24 cellular contexts compared by ENCODE assay signal in the genomic region with DNA sequence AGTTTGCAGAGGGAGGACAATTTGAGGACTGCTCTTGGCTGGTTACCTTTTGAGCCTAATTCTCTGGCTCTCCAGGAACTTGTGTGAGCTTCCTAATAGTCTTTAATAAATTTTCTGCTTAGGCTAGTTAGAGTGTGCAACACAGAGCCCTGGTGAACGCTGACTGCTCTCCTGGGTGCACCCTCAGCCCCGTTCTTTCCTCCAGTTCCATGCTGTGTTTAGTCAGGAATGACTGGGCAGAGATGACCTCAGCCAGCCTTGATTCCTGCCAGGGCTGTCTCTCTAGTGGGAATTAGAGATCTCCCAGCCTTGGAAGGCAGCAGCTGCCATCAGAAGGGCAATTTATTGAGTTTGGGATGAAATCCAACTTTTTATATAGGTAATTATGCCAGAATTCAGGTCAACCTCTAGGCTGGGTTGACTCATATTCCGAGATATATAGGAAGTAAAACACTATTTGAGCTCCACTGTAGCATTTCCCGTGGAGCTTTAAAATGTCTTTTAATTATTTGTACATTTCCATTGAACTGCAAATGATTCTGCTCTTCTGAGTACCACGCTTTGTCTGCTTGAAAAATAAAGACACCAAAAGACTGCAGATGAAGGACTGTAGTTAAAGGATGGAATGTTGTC.
DNase-seq lines count a peak whose midpoint lies in the region; ATAC-seq and TF ChIP-seq lines count a peak whose summit lies in the region.
"Had no signal": no experiment of that assay in that cellular context is flagged by ENCODE, and none has a peak within 500 bp of the region (broad histone marks: within the 10 kb centered on the region; RNA-seq: fewer than 3 reads in every experiment).

No MANE protein-coding gene starts in this region.

- TF ChIP-seq CTCF in Calu3 (IDR thresholded peaks at IDR 0.05; ENCODE audit: unreplicated experiment), result no peak

- CTCF ChIA-PET in Calu3 (lab: Charles Lee), result no interaction called here

- H3K27me3 Mint-ChIP-seq in Calu3 (ENCODE audit: unreplicated experiment), result no peaks in the 10 kb centered on the region
- H3K27me3 Mint-ChIP-seq: activated naive CD8-positive, alpha-beta T cell had no signal

- intact Hi-C loops in Calu3 (cut with micrococcal nuclease; ENCODE audit: unreplicated experiment), result no loop called here

- H3K9me3 Mint-ChIP-seq in Calu3 (ENCODE audit: low read depth, unreplicated experiment), result peaks cover 4% of the 10 kb centered on the region
- H3K9me3 Mint-ChIP-seq: activated CD8-positive, alpha-beta T cell treated with anti-CD3 and anti-CD28 coated beads for 36 hours had no signal

- DNase-seq in Daoy (ENCODE audit: low read depth) (peak; percentile 81), MG63 (peak; percentile 91), kidney tubule cell (ENCODE audit: low spot score) (peak; percentile 39), Calu3 (no peak), COLO829 (ENCODE audit: low spot score) (no peak)
- DNase-seq: activated CD4-positive, CD25-positive, alpha-beta regulatory T cell treated with anti-CD3 and anti-CD28 coated beads, Interleukin-2, amount 50 U/mL, for 72 hours; activated CD8-positive, alpha-beta T cell treated with anti-CD3 and anti-CD28 coated beads for 36 hours; dermis blood vessel endothelial cell; EL; left ventricle myocardium inferior; NCI-H146; NCI-H510A treated with DMSO at 0.1 percent for 48 hours; posterior cingulate gyrus; right cardiac atrium; RPMI8226; spleen; substantia nigra had no signal

- H3K27ac Mint-ChIP-seq in Calu3 (ENCODE audit: unreplicated experiment), result no peak overlapping the region
- H3K27ac Mint-ChIP-seq: activated CD8-positive, alpha-beta T cell treated with anti-CD3 and anti-CD28 coated beads for 36 hours; activated naive CD8-positive, alpha-beta T cell; CD14-positive monocyte; T-helper 1 cell treated with Interleukin-12 subunit alpha and Interleukin-12 subunit beta and Interleukin-4 antibody, amounts not matched to agents 30 μg/mL and 1 μg/mL, for 36 hours had no signal

- no TSS peak for BruUV-seq in Calu3 (replicated peaks; lab: Mats Ljungman, UMichigan)

- peaks cover 6% of the 10 kb centered on the region for H3K4me1 Mint-ChIP-seq in Calu3 (ENCODE audit: low read depth, unreplicated experiment)
- H3K4me1 Mint-ChIP-seq: CD14-positive monocyte had no signal

- no peak overlapping the region for H3K4me3 Mint-ChIP-seq in Calu3 (ENCODE audit: low read depth, unreplicated experiment)
- H3K4me3 Mint-ChIP-seq: activated CD8-positive, alpha-beta T cell treated with anti-CD3 and anti-CD28 coated beads for 36 hours; activated naive CD8-positive, alpha-beta T cell; CD14-positive monocyte; T-helper 1 cell treated with Interleukin-12 subunit alpha and Interleukin-12 subunit beta and Interleukin-4 antibody, amounts not matched to agents 30 μg/mL and 1 μg/mL, for 36 hours had no signal

- no peaks in the 10 kb centered on the region for H3K27me3 ChIP-seq in MG63

- no peaks in the 10 kb centered on the region for H3K36me3 Mint-ChIP-seq in Calu3 (ENCODE audit: insufficient read depth, unreplicated experiment)
- H3K36me3 Mint-ChIP-seq: CD14-positive monocyte had no signal

- no peak overlapping the region for H3K4me3 ChIP-seq in MG63
- H3K4me3 ChIP-seq: GM12878, left ventricle myocardium inferior, spleen had no signal

- H3K36me3 ChIP-seq in MG63, result no peaks in the 10 kb centered on the region
- H3K36me3 ChIP-seq: left ventricle myocardium inferior, spleen had no signal

- ATAC-seq in SK-N-SH treated with all-trans-retinoic acid at 6 μM for 48 hours, result peak; percentile 92
- ATAC-seq in GM18868 (IDR thresholded peaks at IDR 0.05; ENCODE audit: unreplicated experiment), result no peak
- no peak for ATAC-seq in HG02884 (IDR thresholded peaks at IDR 0.05; ENCODE audit: unreplicated experiment)
- ATAC-seq: activated CD8-positive, alpha-beta T cell treated with anti-CD3 and anti-CD28 coated beads for 36 hours; GM12878; right cardiac atrium had no signal

- no peaks in the 10 kb centered on the region for H3K9me3 ChIP-seq in MG63
- H3K9me3 ChIP-seq: left ventricle myocardium inferior, spleen had no signal

TF ChIP-seq in SK-N-SH treated with all-trans-retinoic acid at 6 μM for 48 hours, 23 proteins besides CTCF, POLR2A, EP300 and RAD21 (continues in another document):
- TF ChIP-seq ZNF70 (CRISPR knock-in tag; IDR thresholded peaks at IDR 0.05) (no peak), ZFP30 (CRISPR knock-in tag; IDR thresholded peaks at IDR 0.05) (no peak), CSDC2 (CRISPR knock-in tag; IDR thresholded peaks at IDR 0.05) (no peak), ZC3H10 (CRISPR knock-in tag; IDR thresholded peaks at IDR 0.05) (no peak), ZNF8 (CRISPR knock-in tag; IDR thresholded peaks at IDR 0.05) (no peak), TOX (CRISPR knock-in tag; IDR thresholded peaks at IDR 0.05; ENCODE audit: borderline replicate concordance) (no peak), ARNTL (CRISPR knock-in tag; IDR thresholded peaks at IDR 0.05; ENCODE audit: borderline replicate concordance, low read depth) (no peak), SNAI2 (CRISPR knock-in tag; IDR thresholded peaks at IDR 0.05) (no peak), ISL1 (CRISPR knock-in tag; IDR thresholded peaks at IDR 0.05) (no peak), ZFP3 (CRISPR knock-in tag; IDR thresholded peaks at IDR 0.05) (no peak), PPARA (CRISPR knock-in tag; IDR thresholded peaks at IDR 0.05; ENCODE audit: borderline replicate concordance) (no peak), TCF4 (CRISPR knock-in tag; IDR thresholded peaks at IDR 0.05; ENCODE audit: borderline replicate concordance) (no peak)
- TF ChIP-seq, protein P1, sequence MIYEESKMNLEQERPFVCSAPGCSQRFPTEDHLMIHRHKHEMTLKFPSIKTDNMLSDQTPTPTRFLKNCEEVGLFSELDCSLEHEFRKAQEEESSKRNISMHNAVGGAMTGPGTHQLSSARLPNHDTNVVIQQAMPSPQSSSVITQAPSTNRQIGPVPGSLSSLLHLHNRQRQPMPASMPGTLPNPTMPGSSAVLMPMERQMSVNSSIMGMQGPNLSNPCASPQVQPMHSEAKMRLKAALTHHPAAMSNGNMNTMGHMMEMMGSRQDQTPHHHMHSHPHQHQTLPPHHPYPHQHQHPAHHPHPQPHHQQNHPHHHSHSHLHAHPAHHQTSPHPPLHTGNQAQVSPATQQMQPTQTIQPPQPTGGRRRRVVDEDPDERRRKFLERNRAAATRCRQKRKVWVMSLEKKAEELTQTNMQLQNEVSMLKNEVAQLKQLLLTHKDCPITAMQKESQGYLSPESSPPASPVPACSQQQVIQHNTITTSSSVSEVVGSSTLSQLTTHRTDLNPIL (CRISPR knock-in tag; IDR thresholded peaks at IDR 0.05; ENCODE audit: low read depth), result no peak
- TF ChIP-seq, protein P2, sequence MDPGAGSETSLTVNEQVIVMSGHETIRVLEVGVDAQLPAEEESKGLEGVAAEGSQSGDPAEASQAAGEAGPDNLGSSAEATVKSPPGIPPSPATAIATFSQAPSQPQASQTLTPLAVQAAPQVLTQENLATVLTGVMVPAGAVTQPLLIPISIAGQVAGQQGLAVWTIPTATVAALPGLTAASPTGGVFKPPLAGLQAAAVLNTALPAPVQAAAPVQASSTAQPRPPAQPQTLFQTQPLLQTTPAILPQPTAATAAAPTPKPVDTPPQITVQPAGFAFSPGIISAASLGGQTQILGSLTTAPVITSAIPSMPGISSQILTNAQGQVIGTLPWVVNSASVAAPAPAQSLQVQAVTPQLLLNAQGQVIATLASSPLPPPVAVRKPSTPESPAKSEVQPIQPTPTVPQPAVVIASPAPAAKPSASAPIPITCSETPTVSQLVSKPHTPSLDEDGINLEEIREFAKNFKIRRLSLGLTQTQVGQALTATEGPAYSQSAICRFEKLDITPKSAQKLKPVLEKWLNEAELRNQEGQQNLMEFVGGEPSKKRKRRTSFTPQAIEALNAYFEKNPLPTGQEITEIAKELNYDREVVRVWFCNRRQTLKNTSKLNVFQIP (CRISPR knock-in tag; IDR thresholded peaks at IDR 0.05; ENCODE audit: borderline replicate concordance, low read depth), result no peak
- TF ChIP-seq, protein P3, sequence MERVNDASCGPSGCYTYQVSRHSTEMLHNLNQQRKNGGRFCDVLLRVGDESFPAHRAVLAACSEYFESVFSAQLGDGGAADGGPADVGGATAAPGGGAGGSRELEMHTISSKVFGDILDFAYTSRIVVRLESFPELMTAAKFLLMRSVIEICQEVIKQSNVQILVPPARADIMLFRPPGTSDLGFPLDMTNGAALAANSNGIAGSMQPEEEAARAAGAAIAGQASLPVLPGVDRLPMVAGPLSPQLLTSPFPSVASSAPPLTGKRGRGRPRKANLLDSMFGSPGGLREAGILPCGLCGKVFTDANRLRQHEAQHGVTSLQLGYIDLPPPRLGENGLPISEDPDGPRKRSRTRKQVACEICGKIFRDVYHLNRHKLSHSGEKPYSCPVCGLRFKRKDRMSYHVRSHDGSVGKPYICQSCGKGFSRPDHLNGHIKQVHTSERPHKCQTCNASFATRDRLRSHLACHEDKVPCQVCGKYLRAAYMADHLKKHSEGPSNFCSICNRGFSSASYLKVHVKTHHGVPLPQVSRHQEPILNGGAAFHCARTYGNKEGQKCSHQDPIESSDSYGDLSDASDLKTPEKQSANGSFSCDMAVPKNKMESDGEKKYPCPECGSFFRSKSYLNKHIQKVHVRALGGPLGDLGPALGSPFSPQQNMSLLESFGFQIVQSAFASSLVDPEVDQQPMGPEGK (CRISPR knock-in tag; IDR thresholded peaks at IDR 0.05; ENCODE audit: borderline replicate concordance), result no peak
- TF ChIP-seq, protein P4, sequence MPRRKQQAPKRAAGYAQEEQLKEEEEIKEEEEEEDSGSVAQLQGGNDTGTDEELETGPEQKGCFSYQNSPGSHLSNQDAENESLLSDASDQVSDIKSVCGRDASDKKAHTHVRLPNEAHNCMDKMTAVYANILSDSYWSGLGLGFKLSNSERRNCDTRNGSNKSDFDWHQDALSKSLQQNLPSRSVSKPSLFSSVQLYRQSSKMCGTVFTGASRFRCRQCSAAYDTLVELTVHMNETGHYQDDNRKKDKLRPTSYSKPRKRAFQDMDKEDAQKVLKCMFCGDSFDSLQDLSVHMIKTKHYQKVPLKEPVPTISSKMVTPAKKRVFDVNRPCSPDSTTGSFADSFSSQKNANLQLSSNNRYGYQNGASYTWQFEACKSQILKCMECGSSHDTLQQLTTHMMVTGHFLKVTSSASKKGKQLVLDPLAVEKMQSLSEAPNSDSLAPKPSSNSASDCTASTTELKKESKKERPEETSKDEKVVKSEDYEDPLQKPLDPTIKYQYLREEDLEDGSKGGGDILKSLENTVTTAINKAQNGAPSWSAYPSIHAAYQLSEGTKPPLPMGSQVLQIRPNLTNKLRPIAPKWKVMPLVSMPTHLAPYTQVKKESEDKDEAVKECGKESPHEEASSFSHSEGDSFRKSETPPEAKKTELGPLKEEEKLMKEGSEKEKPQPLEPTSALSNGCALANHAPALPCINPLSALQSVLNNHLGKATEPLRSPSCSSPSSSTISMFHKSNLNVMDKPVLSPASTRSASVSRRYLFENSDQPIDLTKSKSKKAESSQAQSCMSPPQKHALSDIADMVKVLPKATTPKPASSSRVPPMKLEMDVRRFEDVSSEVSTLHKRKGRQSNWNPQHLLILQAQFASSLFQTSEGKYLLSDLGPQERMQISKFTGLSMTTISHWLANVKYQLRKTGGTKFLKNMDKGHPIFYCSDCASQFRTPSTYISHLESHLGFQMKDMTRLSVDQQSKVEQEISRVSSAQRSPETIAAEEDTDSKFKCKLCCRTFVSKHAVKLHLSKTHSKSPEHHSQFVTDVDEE (CRISPR knock-in tag; IDR thresholded peaks at IDR 0.05), result no peak

Comparison
In these comparisons a context has a peak if more than half of its experiments do, and no peak if none do; other contexts are left out.
1. DNase-seq: peak in Daoy (single experiment), MG63 (single experiment) and kidney tubule cell (single experiment); none in Calu3 (single experiment) and COLO829 (single experiment).